ENCODE assay signal across 1 cellular context in genomic region chr17:16989953-16990860, GRCh38.
TF ChIP-seq lines count a peak whose summit lies in the region.

No MANE protein-coding gene starts in this region.

TF ChIP-seq in H1, 55 proteins besides CTCF, POLR2A, EP300 and RAD21 (continued from another document):
- TF ChIP-seq KDM1A (IDR thresholded peaks at IDR 0.05; ENCODE audit: borderline replicate concordance, low read length) (no peak), TEAD4 (IDR thresholded peaks at IDR 0.05; ENCODE audit: low read depth, low read length) (no peak), POU5F1 (IDR thresholded peaks at IDR 0.05; ENCODE audit: low read depth, low read length) (no peak), USF2 (IDR thresholded peaks at IDR 0.05; ENCODE audit: low read length) (no peak), CEBPB (IDR thresholded peaks at IDR 0.05; ENCODE audit: low read depth, low read length) (no peak)
TF ChIP-seq in H1: peak in this region for 0.
